In genomic region chrX:40094041-40094899, GRCh38 we compare ENCODE assay signal across 8 cellular contexts. TPM values are rescaled to one million over a fixed set of nuclear protein-coding genes. Genes with fewer than 3 reads are reported as not detected.
A peak's percentile ranks its signal among the peaks of the same experiment; 100 is the strongest.
DNase-seq lines count a peak whose midpoint lies in the region; ATAC-seq and TF ChIP-seq lines count a peak whose summit lies in the region.

No MANE protein-coding gene starts in this region.

- TF ChIP-seq EP300 in tibial nerve (IDR thresholded peaks at IDR 0.05): peak in 1 of 2 donors; percentile 33

- no peaks in the 10 kb centered on the region for H3K27me3 ChIP-seq in duodenal mucosa (ENCODE audit: control insufficient read depth in 1 of 2, insufficient read depth in 2 of 2, low read length in 2 of 2)
- H3K27me3 ChIP-seq in tibial nerve: peaks cover 0 to 59% of the 10 kb centered on the region in 2 donors

- no peaks in the 10 kb centered on the region for H3K9me3 ChIP-seq in SK-N-MC (ENCODE audit: low read depth, low read length)
- H3K9me3 ChIP-seq in duodenal mucosa (ENCODE audit: control insufficient read depth in 1 of 2, low read length in 2 of 2): no peaks in the 10 kb centered on the region
- H3K9me3 ChIP-seq in tibial nerve: no peaks in the 10 kb centered on the region

- TF ChIP-seq CTCF in tibial nerve (IDR thresholded peaks at IDR 0.05) (no peak), omental fat pad (IDR thresholded peaks at IDR 0.05) (no peak)

- H3K27ac Mint-ChIP-seq in memory B cell: no peak overlapping the region

- no peaks in the 10 kb centered on the region for H3K36me3 ChIP-seq in SK-N-MC (ENCODE audit: insufficient read depth, low read length)
- H3K36me3 ChIP-seq in duodenal mucosa (ENCODE audit: control insufficient read depth in 1 of 2, insufficient read depth in 2 of 2, low read length in 2 of 2): no peaks in the 10 kb centered on the region
- no peaks in the 10 kb centered on the region for H3K36me3 ChIP-seq in tibial nerve

- no peaks in the 10 kb centered on the region for H3K9me3 Mint-ChIP-seq in memory B cell

- no peak overlapping the region for H3K27ac ChIP-seq in SK-N-MC
- H3K27ac ChIP-seq in duodenal mucosa (ENCODE audit: low read depth, low read length): no peak overlapping the region
- H3K27ac ChIP-seq in tibial nerve: peak overlapping the region; percentile 11 to 93 (median 78)

- peak overlapping the region; percentile 86 for H3K4me3 ChIP-seq in SK-N-MC
- peak overlapping the region; percentile 70 to 80 for H3K4me3 ChIP-seq in duodenal mucosa (ENCODE audit: low read depth in 1 of 2, low read length in 2 of 2)
- peak overlapping the region; percentile 76 to 87 (median 82) for H3K4me3 ChIP-seq in tibial nerve

- TF ChIP-seq POLR2A in tibial nerve (IDR thresholded peaks at IDR 0.05): no peak

- no peaks in the 10 kb centered on the region for H3K27me3 Mint-ChIP-seq in memory B cell

- peaks cover 39% of the 10 kb centered on the region for H3K4me1 Mint-ChIP-seq in memory B cell

- peak overlapping the region; percentile 88 for H3K4me3 Mint-ChIP-seq in memory B cell

- 4 to 13% methylated on average over 14 to 35 of the region's 76 CpGs for WGBS in tibial nerve, 2 donors

- H3K4me1 ChIP-seq in duodenal mucosa (ENCODE audit: control insufficient read depth in 1 of 2, insufficient read depth in 2 of 2, low read length in 2 of 2) (peaks cover 28 to 32% of the 10 kb centered on the region in 2 donors), tibial nerve (peaks cover 0 to 49% (median 8%) of the 10 kb centered on the region in 4 donors)

- ATAC-seq in memory B cell (ENCODE audit: low read depth) (no peak), omental fat pad (ENCODE audit: low FRiP score) (no peak)

- H3K36me3 Mint-ChIP-seq in memory B cell: no peaks in the 10 kb centered on the region

- H3K9ac ChIP-seq in SK-N-MC (ENCODE audit: insufficient read length) (peak overlapping the region; percentile 59), duodenal mucosa (ENCODE audit: low read depth in 1 of 2, low read length in 2 of 2) (peak overlapping the region; percentile 52 to 57)

- peak; percentile 18 to 78 (median 77) for DNase-seq in NCI-H1417 (lab: John Stamatoyannopoulos, UW)
- DNase-seq in NCI-H1417 treated with DMSO at 0.1 percent for 48 hours (lab: John Stamatoyannopoulos, UW): no peak
- no peak for DNase-seq in SK-N-MC (ENCODE audit: low read depth, low spot score)
- peak in 1 of 2 donors; percentile 16 for DNase-seq in memory B cell (ENCODE audit: low spot score in 2 of 2)
- peak in 1 of 2 donors; percentile 51 for DNase-seq in tibial nerve (ENCODE audit: low spot score in 2 of 2)
- DNase-seq in omental fat pad (ENCODE audit: low spot score): no peak
- no peak for DNase-seq in NCI-H774 (lab: John Stamatoyannopoulos, UW)

RNA-seq across cellular contexts. Expression of gene BCOR, which starts 3.5 kb away (rescaled TPM):
- total RNA-seq in tibial nerve (10 to 100 TPM; 16.2 to 34.7 (median 23.7) TPM), omental fat pad (10 to 100 TPM; 12.8 to 28.8 (median 18.6) TPM)

Comparison
In these comparisons a context has a peak if more than half of its experiments do, and no peak if none do; other contexts are left out.
1. DNase-seq: peak in NCI-H1417 (3 of 3); none in NCI-H1417 treated with DMSO at 0.1 percent for 48 hours (single experiment), SK-N-MC (single experiment), omental fat pad (single experiment) and NCI-H774 (single experiment).
2. H3K27ac ChIP-seq: peak in tibial nerve (4 of 4); none in SK-N-MC (single experiment) and duodenal mucosa (single experiment).
3. Peak in every context shown above with its lines, with median percentiles within 50 percentile points of each other: H3K4me3 ChIP-seq.